In the genomic region with DNA sequence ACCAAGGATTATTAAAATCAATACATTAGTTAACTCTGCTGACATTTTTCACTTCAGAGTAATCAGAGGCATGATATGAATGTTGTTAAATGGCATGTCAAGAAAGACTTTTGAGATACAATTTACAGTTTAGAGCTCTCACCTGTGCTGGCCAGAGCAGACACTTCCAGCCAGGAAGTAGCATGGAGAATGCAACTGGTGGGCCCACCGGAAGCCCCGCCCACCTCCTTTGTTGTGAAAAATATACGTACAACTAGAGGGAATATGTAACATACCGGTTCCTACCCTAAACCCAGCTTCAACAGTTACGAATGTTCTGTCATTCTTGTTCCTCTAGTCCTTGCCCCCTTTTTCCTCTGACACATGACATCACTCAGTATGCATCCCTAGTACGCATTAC, we compare ENCODE assay signal across 9 cellular contexts.
DNase-seq lines count a peak whose midpoint lies in the region; ATAC-seq, FAIRE-seq and TF ChIP-seq lines count a peak whose summit lies in the region.
"Had no signal": no experiment of that assay in that cellular context is flagged by ENCODE, and none has a peak within 500 bp of the region (broad histone marks: within the 10 kb centered on the region; RNA-seq: fewer than 3 reads in every experiment).

No MANE protein-coding gene starts in this region.

- H3K27ac ChIP-seq in HUES6 (ENCODE audit: low read depth, low read length) = 0 out of 2 replicates have a peak overlapping the region, but pooled peaks have one; percentile 11

- H3K9me3 ChIP-seq in HUES6 (ENCODE audit: control insufficient read depth, insufficient read depth, low read depth, low read length) = no peaks in the 10 kb centered on the region

- H3K4me1 ChIP-seq in HUES6 (ENCODE audit: control insufficient read depth, insufficient read depth, low read length) = peaks cover 11% of the 10 kb centered on the region

- no peak for TF ChIP-seq CTCF in fibroblast of pulmonary artery (IDR thresholded peaks at IDR 0.05; ENCODE audit: low read length, missing control alignments)

- H3K36me3 Mint-ChIP-seq in activated CD8-positive, alpha-beta T cell treated with anti-CD3 and anti-CD28 coated beads, Interleukin-2, amount 10 ng/mL, durations not matched to agents 7 days and 5 days (ENCODE audit: low read depth) = peaks cover 66% of the 10 kb centered on the region

- H3K27me3 Mint-ChIP-seq in activated CD8-positive, alpha-beta T cell treated with anti-CD3 and anti-CD28 coated beads, Interleukin-2, amount 10 ng/mL, durations not matched to agents 7 days and 5 days (ENCODE audit: low read depth) = no peaks in the 10 kb centered on the region

- TF ChIP-seq POLR2A in GM12892 (IDR thresholded peaks at IDR 0.05; ENCODE audit: low read depth, low read length) = no peak

- DNase-seq in activated CD8-positive, alpha-beta T cell treated with anti-CD3 and anti-CD28 coated beads, Interleukin-2, amount 10 ng/mL, durations not matched to agents 7 days and 5 days = peak; percentile 36
- DNase-seq in fibroblast of pulmonary artery (ENCODE audit: low read depth) = peak; percentile 44
- DNase-seq in stimulated activated CD8-positive, alpha-beta memory T cell treated with anti-CD3 and anti-CD28 coated beads, Interleukin-4, amount 100 ng/mL, for 48 hours = peak; percentile 64
- no peak for DNase-seq in SKM-1 (lab: John Stamatoyannopoulos, UW; ENCODE audit: unreplicated experiment)
- no peak for DNase-seq in NCI-H2227 (lab: John Stamatoyannopoulos, UW; ENCODE audit: unreplicated experiment)
- no peak for DNase-seq in GM12892 (ENCODE audit: insufficient read length)
- no peak for DNase-seq in midbrain (lab: John Stamatoyannopoulos, UW)
- DNase-seq: SHP77 treated with DMSO at 0.1 percent for 48 hours had no signal

- POLR2A ChIA-PET in activated CD8-positive, alpha-beta T cell treated with anti-CD3 and anti-CD28 coated beads, Interleukin-2, amount 10 ng/mL, durations not matched to agents 7 days and 5 days (lab: Charles Lee) = interaction anchor here (0.5 to 2.8 kb wide), 9 partner anchors 13 to 568 kb away, joined by 3 to 19 read pairs (median 3); no protein-coding TSS in a partner anchor

- H3K27me3 ChIP-seq in HUES6 (ENCODE audit: control insufficient read depth, insufficient read depth, low read length) = no peaks in the 10 kb centered on the region

- H3K9me3 Mint-ChIP-seq in activated CD8-positive, alpha-beta T cell treated with anti-CD3 and anti-CD28 coated beads, Interleukin-2, amount 10 ng/mL, durations not matched to agents 7 days and 5 days (ENCODE audit: insufficient read depth) = peaks cover 9% of the 10 kb centered on the region

- H3K4me1 Mint-ChIP-seq in activated CD8-positive, alpha-beta T cell treated with anti-CD3 and anti-CD28 coated beads, Interleukin-2, amount 10 ng/mL, durations not matched to agents 7 days and 5 days (ENCODE audit: low read depth) = peaks cover 43% of the 10 kb centered on the region

- H3K27ac Mint-ChIP-seq in activated CD8-positive, alpha-beta T cell treated with anti-CD3 and anti-CD28 coated beads, Interleukin-2, amount 10 ng/mL, durations not matched to agents 7 days and 5 days = peak overlapping the region; percentile 89

- H3K36me3 ChIP-seq in HUES6 (ENCODE audit: control insufficient read depth, insufficient read depth, low read length) = peaks cover 44% of the 10 kb centered on the region

- peak overlapping the region; percentile 65 for H3K4me3 Mint-ChIP-seq in activated CD8-positive, alpha-beta T cell treated with anti-CD3 and anti-CD28 coated beads, Interleukin-2, amount 10 ng/mL, durations not matched to agents 7 days and 5 days

- peak; percentile 19 for ATAC-seq in activated CD8-positive, alpha-beta T cell treated with anti-CD3 and anti-CD28 coated beads, Interleukin-2, amount 10 ng/mL, durations not matched to agents 7 days and 5 days

- no peak for FAIRE-seq in GM12892 (lab: Jason Lieb, UNC)

- H3K9ac ChIP-seq in HUES6 (ENCODE audit: low read length) = no peak overlapping the region

- CTCF ChIA-PET in activated CD8-positive, alpha-beta T cell treated with anti-CD3 and anti-CD28 coated beads, Interleukin-2, amount 10 ng/mL, durations not matched to agents 7 days and 5 days (lab: Charles Lee) = interaction anchor here (0.6 to 3.2 kb wide), 7 partner anchors 14 to 912 kb away, joined by 3 to 23 read pairs (median 4); a partner anchor contains a TSS

- H3K4me3 ChIP-seq in HUES6 (ENCODE audit: low read depth, low read length) (no peak overlapping the region), fibroblast of pulmonary artery (replicated peaks; ENCODE audit: low read depth, low read length) (no peak overlapping the region)

Comparison
In these comparisons a context has a peak if more than half of its experiments do, and no peak if none do; other contexts are left out.
1. DNase-seq: peak in activated CD8-positive, alpha-beta T cell treated with anti-CD3 and anti-CD28 coated beads, Interleukin-2, amount 10 ng/mL, durations not matched to agents 7 days and 5 days (single experiment), fibroblast of pulmonary artery (single experiment) and stimulated activated CD8-positive, alpha-beta memory T cell treated with anti-CD3 and anti-CD28 coated beads, Interleukin-4, amount 100 ng/mL, for 48 hours (single experiment); none in SKM-1 (single experiment), NCI-H2227 (single experiment), GM12892 (single experiment) and midbrain (single experiment).